Comparison of ENCODE assay signal across 7 cellular contexts in the genomic region with DNA sequence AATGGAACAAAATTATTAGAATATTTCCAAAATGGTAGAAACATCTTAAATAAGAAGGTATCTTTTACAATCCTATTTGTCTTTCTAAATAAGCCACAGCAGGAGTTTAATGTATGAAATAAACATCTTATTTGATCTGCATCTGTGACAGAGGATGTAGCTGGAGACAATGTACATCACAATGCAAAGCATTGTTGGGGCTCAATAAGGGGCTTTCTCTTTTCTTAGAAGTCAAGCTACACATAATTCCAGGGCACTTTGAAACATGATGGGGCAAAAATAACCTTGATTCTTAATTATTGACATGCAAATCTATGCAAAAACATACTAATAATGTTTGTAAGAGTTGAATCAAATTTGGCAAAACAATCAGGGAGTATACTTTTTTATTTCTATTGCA.
"Had no signal": no experiment of that assay in that cellular context is flagged by ENCODE, and none has a peak within 500 bp of the region (broad histone marks: within the 10 kb centered on the region; RNA-seq: fewer than 3 reads in every experiment).

No MANE protein-coding gene starts in this region.

- ATAC-seq: K562 had no signal

- H3K27ac ChIP-seq: GM23248, HL-60 had no signal

- H3K4me3 Mint-ChIP-seq: H9 had no signal

- H3K27ac Mint-ChIP-seq: H9 had no signal

- DNase-seq: GM23248, H9, HCEC 1CT, IMR-90, KG1 had no signal

- H3K9ac ChIP-seq: GM23248 had no signal

- H2AFZ ChIP-seq: GM23248 had no signal

- H3K4me3 ChIP-seq: GM23248, K562 had no signal
